ENCODE assay signal across 8 cellular contexts in genomic region chr10:74150151-74151056, GRCh38. TPM values are rescaled to one million over a fixed set of nuclear protein-coding genes. Genes with fewer than 3 reads are reported as not detected.
DNase-seq lines count a peak whose midpoint lies in the region; ATAC-seq and TF ChIP-seq lines count a peak whose summit lies in the region.

A gene with protein sequence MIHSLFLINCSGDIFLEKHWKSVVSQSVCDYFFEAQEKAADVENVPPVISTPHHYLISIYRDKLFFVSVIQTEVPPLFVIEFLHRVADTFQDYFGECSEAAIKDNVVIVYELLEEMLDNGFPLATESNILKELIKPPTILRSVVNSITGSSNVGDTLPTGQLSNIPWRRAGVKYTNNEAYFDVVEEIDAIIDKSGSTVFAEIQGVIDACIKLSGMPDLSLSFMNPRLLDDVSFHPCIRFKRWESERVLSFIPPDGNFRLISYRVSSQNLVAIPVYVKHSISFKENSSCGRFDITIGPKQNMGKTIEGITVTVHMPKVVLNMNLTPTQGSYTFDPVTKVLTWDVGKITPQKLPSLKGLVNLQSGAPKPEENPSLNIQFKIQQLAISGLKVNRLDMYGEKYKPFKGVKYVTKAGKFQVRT (minus strand): TSS chr10:74150828. CDS start chr10:74138379, 12,449 bp downstream.

- no peaks in the 10 kb centered on the region for H3K36me3 ChIP-seq in CD8-positive, alpha-beta T cell (ENCODE audit: insufficient read depth, low read length)
- H3K36me3 ChIP-seq in parathyroid adenoma (ENCODE audit: control insufficient read depth, insufficient read depth, low read length) (no peaks in the 10 kb centered on the region), tibial nerve (no peaks in the 10 kb centered on the region)

- peak; percentile 63 for ATAC-seq in CD8-positive, alpha-beta T cell
- ATAC-seq in GM19372 (IDR thresholded peaks at IDR 0.05; ENCODE audit: low read depth, unreplicated experiment) (peak; percentile 33), HG03520 (IDR thresholded peaks at IDR 0.05; ENCODE audit: unreplicated experiment) (peak; percentile 36)

- CTCF ChIA-PET in CD8-positive, alpha-beta T cell (lab: Charles Lee) = interaction anchor here (0.6 to 2.8 kb wide), 16 partner anchors 8 to 1080 kb away, joined by 3 to 14 read pairs (median 3); no protein-coding TSS in a partner anchor
- CTCF ChIA-PET in RWPE1 (lab: Yijun Ruan, JAX) = interaction anchor here (1.2 kb wide), 1 partner anchor 82 kb away, joined by 4 read pairs; no protein-coding TSS in a partner anchor

- H3K27ac ChIP-seq in CD8-positive, alpha-beta T cell (ENCODE audit: low read depth, low read length) = peak within 1 kb of the TSS; percentile 86
- peak within 1 kb of the TSS; percentile 87 for H3K27ac ChIP-seq in RWPE1
- peak within 1 kb of the TSS; percentile 95 for H3K27ac ChIP-seq in parathyroid adenoma
- peak within 1 kb of the TSS; percentile 88 to 93 (median 88) for H3K27ac ChIP-seq in tibial nerve

- DNase-seq in CD8-positive, alpha-beta T cell = peak; percentile 62 to 90 (median 81)
- DNase-seq in RWPE1 (ENCODE audit: low spot score) (peak; percentile 89), activated gamma-delta T cell treated with Interleukin-2 at 50 U/mL for 16 hours (peak; percentile 78), glomerular endothelial cell (ENCODE audit: extremely low read depth, low read depth, low spot score) (no peak), tibial nerve (ENCODE audit: low spot score in 2 of 2) (peak; percentile 64 to 82)

- H3K4me3 ChIP-seq in CD8-positive, alpha-beta T cell (ENCODE audit: low read depth, low read length) = peak within 1 kb of the TSS; percentile 78
- H3K4me3 ChIP-seq in parathyroid adenoma (ENCODE audit: low read depth, low read length) = peak within 1 kb of the TSS; percentile 84
- H3K4me3 ChIP-seq in tibial nerve = peak within 1 kb of the TSS; percentile 68 to 85 (median 82)

- no peaks in the 10 kb centered on the region for H3K9me3 Mint-ChIP-seq in CD8-positive, alpha-beta T cell

- H3K4me1 ChIP-seq in CD8-positive, alpha-beta T cell (ENCODE audit: insufficient read depth, low read length) = peaks cover 30% of the 10 kb centered on the region
- peaks cover 3% of the 10 kb centered on the region for H3K4me1 ChIP-seq in parathyroid adenoma
- H3K4me1 ChIP-seq in tibial nerve = peaks cover 3 to 59% (median 21%) of the 10 kb centered on the region in 4 donors

- 0 to 1% methylated on average over 35 of the region's 35 CpGs for WGBS in tibial nerve, 2 donors

- no peak for TF ChIP-seq CTCF in CD8-positive, alpha-beta T cell (IDR thresholded peaks at IDR 0.05)
- no peak for TF ChIP-seq CTCF in RWPE1 (conservative IDR thresholded peaks at IDR 0.05; ENCODE audit: low read depth)
- TF ChIP-seq CTCF in parathyroid adenoma (IDR thresholded peaks at IDR 0.05) = no peak
- TF ChIP-seq CTCF in tibial nerve (IDR thresholded peaks at IDR 0.05) = no peak

- H3K27ac Mint-ChIP-seq in CD8-positive, alpha-beta T cell = no peak within 1 kb of the TSS

- no peak within 1 kb of the TSS for H3K4me3 Mint-ChIP-seq in CD8-positive, alpha-beta T cell

- TF ChIP-seq POLR2A in tibial nerve (IDR thresholded peaks at IDR 0.05) = no peak

- POLR2A ChIA-PET in CD8-positive, alpha-beta T cell (lab: Charles Lee) = interaction anchor here (0.6 to 1.9 kb wide), 12 partner anchors 15 to 961 kb away, joined by 3 to 20 read pairs (median 4); partner anchors contain the start of gene KAT6B
- POLR2A ChIA-PET in RWPE1 (lab: Yijun Ruan, JAX; ENCODE audit: low non-redundant PET) = interaction anchor here (0.6 to 0.9 kb wide), 2 partner anchors 26 to 48 kb away, joined by 4 to 8 read pairs; no protein-coding TSS in a partner anchor

- H3K4me1 Mint-ChIP-seq in CD8-positive, alpha-beta T cell (ENCODE audit: low read depth) = peaks cover 48% of the 10 kb centered on the region

- H3K27me3 ChIP-seq in CD8-positive, alpha-beta T cell (ENCODE audit: insufficient read depth, low read length) = no peaks in the 10 kb centered on the region
- H3K27me3 ChIP-seq in parathyroid adenoma (ENCODE audit: control insufficient read depth, insufficient read depth, low read length) (no peaks in the 10 kb centered on the region), tibial nerve (no peaks in the 10 kb centered on the region)

- peaks cover 25% of the 10 kb centered on the region for H3K79me2 ChIP-seq in parathyroid adenoma

- no peaks in the 10 kb centered on the region for H3K9me3 ChIP-seq in CD8-positive, alpha-beta T cell (ENCODE audit: low read length)
- H3K9me3 ChIP-seq in parathyroid adenoma (ENCODE audit: control insufficient read depth, low read length) (no peaks in the 10 kb centered on the region), tibial nerve (no peaks in the 10 kb centered on the region)

- no peaks in the 10 kb centered on the region for H3K27me3 Mint-ChIP-seq in CD8-positive, alpha-beta T cell (ENCODE audit: low read depth)

- H3K36me3 Mint-ChIP-seq in CD8-positive, alpha-beta T cell = peaks cover 24% of the 10 kb centered on the region

- peak within 1 kb of the TSS; percentile 72 for H3K4me2 ChIP-seq in parathyroid adenoma (ENCODE audit: low read length)

- peak in 1 of 2 donors; percentile 87 for TF ChIP-seq EP300 in tibial nerve (IDR thresholded peaks at IDR 0.05)

- peak within 1 kb of the TSS; percentile 40 for H3K9ac ChIP-seq in parathyroid adenoma

- intact Hi-C loops in CD8-positive, alpha-beta T cell (cut with DNase I, micrococcal nuclease) = loop anchor here (1.0 to 10.0 kb wide), 14 partner anchors 26 to 1796 kb away; partner anchors contain the start of genes SAMD8 (in 2 of the 2), COMTD1 (in 1 of the 2), DNAJB12 (in 1 of the 2) and DNAJC9 (in 1 of the 2)

- peak within 1 kb of the TSS; percentile 97 for H2AFZ ChIP-seq in parathyroid adenoma

RNA-seq across cellular contexts. Expression of the gene that starts here (rescaled TPM):
- total RNA-seq in CD8-positive, alpha-beta T cell = 10 to 100 TPM; 18.7 to 22.8 TPM
- total RNA-seq in glomerular endothelial cell (43.3 and 43.9 TPM in 2 replicates), tibial nerve (10 to 100 TPM; 15.3 to 20.9 (median 16.9) TPM)
